ENCODE assay signal across 9 cellular contexts in the genomic region with DNA sequence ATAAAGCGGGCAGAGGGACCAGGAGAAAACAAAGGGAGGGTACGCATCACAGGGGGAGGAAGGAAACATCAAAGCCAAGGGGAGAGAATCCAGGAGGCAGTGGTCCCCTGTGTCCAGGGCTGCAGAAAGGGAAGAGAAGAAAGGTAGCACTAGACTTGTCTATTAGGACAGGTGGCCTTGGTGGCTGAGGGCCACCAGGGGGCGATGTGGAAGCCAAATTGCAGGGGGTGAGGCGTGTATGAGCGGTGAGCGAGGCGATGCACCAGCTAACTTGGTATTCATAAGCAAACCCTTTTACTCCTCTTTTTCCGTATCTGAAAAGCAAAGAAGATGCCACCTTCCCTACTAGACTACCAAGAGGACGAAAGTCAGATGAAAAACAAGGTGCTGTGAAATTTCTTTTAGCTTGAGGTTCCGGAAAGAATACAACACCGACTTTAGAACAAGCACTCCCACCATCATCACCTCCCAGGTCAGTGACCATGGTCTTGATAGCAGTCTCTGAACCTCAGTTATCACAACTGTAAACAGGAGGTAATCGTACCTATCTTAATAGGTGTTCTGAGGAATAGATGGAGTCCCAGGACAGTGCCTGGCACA.
DNase-seq lines count a peak whose midpoint lies in the region; ATAC-seq, FAIRE-seq and TF ChIP-seq lines count a peak whose summit lies in the region.
"Had no signal": no experiment of that assay in that cellular context is flagged by ENCODE, and none has a peak within 500 bp of the region (broad histone marks: within the 10 kb centered on the region; RNA-seq: fewer than 3 reads in every experiment).

No MANE protein-coding gene starts in this region.

- H3K4me3 ChIP-seq in mammary epithelial cell (replicated peaks in 1 of 3; ENCODE audit: insufficient read depth in 1 of 3, low read depth in 2 of 3, low read length in 3 of 3) (no peak overlapping the region), lower lobe of right lung (no peak overlapping the region)

- H4K20me1 ChIP-seq in mammary epithelial cell (ENCODE audit: insufficient read depth, low read length): peaks cover 2% of the 10 kb centered on the region

- H3K9me3 ChIP-seq in mammary epithelial cell (replicated peaks; ENCODE audit: insufficient read depth, low read length) (no peaks in the 10 kb centered on the region), lower lobe of right lung (no peaks in the 10 kb centered on the region)

- TF ChIP-seq CTCF in mammary epithelial cell (conservative IDR thresholded peaks at IDR 0.05 in 1 of 2, IDR thresholded peaks at IDR 0.05 in 1 of 2; ENCODE audit: extremely low read depth in 1 of 2, insufficient read depth in 1 of 2, low read depth in 1 of 2, low read length in 2 of 2) (peak; percentile 76 to 81), lower lobe of right lung (IDR thresholded peaks at IDR 0.05) (peak; percentile 58)

- H3K4me2 ChIP-seq in mammary epithelial cell (ENCODE audit: insufficient read depth, low read depth, low read length): no peak overlapping the region

- 75% methylated on average over 12 of the region's 12 CpGs for WGBS in mammary epithelial cell (ENCODE audit: low coverage, missing lambda C conversion rate)

- no peak for FAIRE-seq in RCC 7860 (lab: Jason Lieb, UNC)

- H2AFZ ChIP-seq in mammary epithelial cell (ENCODE audit: low read depth, low read length): no peak overlapping the region

- BruUV-seq in mammary epithelial cell (replicated peaks; lab: Mats Ljungman, UMichigan): no TSS peak

- in situ Hi-C loops in mammary epithelial cell (cut with MboI; ENCODE audit: low sequenced_read_pairs in 2 of 2): loop anchor here in 1 of 2 donors (10.0 kb wide), 1 partner anchor 393 kb away; no protein-coding TSS in a partner anchor

- intact Hi-C loops in mammary epithelial cell (cut with micrococcal nuclease): loop anchor here (1.0 to 10.0 kb wide), 5 partner anchors 94 to 807 kb away; no protein-coding TSS in a partner anchor
- intact Hi-C loops in lower lobe of right lung (cut with DNase I): no loop called here

- peak; percentile 72 for ATAC-seq in GM21717 (IDR thresholded peaks at IDR 0.05; ENCODE audit: unreplicated experiment)
- ATAC-seq in lower lobe of right lung: peak; percentile 33 to 45
- ATAC-seq in GM21786 (IDR thresholded peaks at IDR 0.05; ENCODE audit: unreplicated experiment): no peak
- ATAC-seq: naive thymus-derived CD4-positive, alpha-beta T cell had no signal

- CTCF ChIA-PET in mammary epithelial cell (lab: Charles Lee; ENCODE audit: low non-redundant PET): interaction anchor here (0.7 kb wide), 1 partner anchor 74 kb away, joined by 3 read pairs; no protein-coding TSS in a partner anchor

- DNase-seq in Daoy (ENCODE audit: low read depth) (peak; percentile 65), NCI-H460 (ENCODE audit: extremely low read depth, low read depth) (peak; percentile 5), mammary epithelial cell (peak; percentile 13), lower lobe of right lung (peak; percentile 49), T-helper 9 cell (no peak), RCC 7860 (ENCODE audit: low spot score) (no peak)

- H3K79me2 ChIP-seq in mammary epithelial cell (ENCODE audit: insufficient read depth, low read length): no peaks in the 10 kb centered on the region

- H3K27me3 ChIP-seq in mammary epithelial cell (ENCODE audit: insufficient read depth, low read length) (no peaks in the 10 kb centered on the region), lower lobe of right lung (ENCODE audit: low read depth) (no peaks in the 10 kb centered on the region)

- H3K36me3 ChIP-seq in mammary epithelial cell (ENCODE audit: insufficient read depth, low read length): no peaks in the 10 kb centered on the region
- no peaks in the 10 kb centered on the region for H3K36me3 ChIP-seq in lower lobe of right lung

- dilution Hi-C loops in mammary epithelial cell (cut with HindIII; ENCODE audit: low sequenced_read_pairs): no loop called here

- no peak overlapping the region for H3K9ac ChIP-seq in mammary epithelial cell (ENCODE audit: insufficient read depth, low read length)

- H3K27ac ChIP-seq in mammary epithelial cell (ENCODE audit: insufficient read depth, low read depth, low read length) (no peak overlapping the region), lower lobe of right lung (no peak overlapping the region)

- H3K4me1 ChIP-seq in mammary epithelial cell (ENCODE audit: insufficient read depth, low read length) (no peaks in the 10 kb centered on the region), lower lobe of right lung (no peaks in the 10 kb centered on the region)

Comparison
In these comparisons a context has a peak if more than half of its experiments do, and no peak if none do; other contexts are left out.
1. DNase-seq: peak in Daoy (single experiment), NCI-H460 (single experiment), mammary epithelial cell (single experiment) and lower lobe of right lung (single experiment); none in T-helper 9 cell (single experiment) and RCC 7860 (single experiment).